ENCODE assay signal across 24 cellular contexts in the genomic region with DNA sequence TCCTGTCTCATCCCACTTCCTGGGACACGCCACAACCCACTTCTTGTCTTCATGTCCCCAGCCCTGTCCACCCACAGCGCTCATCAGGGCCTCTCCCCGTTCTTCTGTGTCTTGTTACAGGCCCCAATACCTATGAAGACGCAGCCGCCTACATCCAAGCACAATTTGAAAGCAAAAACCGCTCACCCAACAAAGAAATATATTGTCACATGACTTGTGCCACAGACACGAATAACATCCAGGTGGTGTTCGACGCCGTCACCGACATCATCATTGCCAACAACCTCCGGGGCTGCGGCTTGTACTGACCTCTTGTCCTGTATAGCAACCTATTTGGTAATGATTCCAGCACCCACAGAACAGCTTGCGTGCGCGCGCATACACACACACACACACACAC.
DNase-seq lines count a peak whose midpoint lies in the region; ATAC-seq and TF ChIP-seq lines count a peak whose summit lies in the region.
"Had no signal": no experiment of that assay in that cellular context is flagged by ENCODE, and none has a peak within 500 bp of the region (broad histone marks: within the 10 kb centered on the region; RNA-seq: fewer than 3 reads in every experiment).

No MANE protein-coding gene starts in this region.

- no peak overlapping the region for H3K4me2 ChIP-seq in smooth muscle cell

- CTCF ChIA-PET in activated naive CD4-positive, alpha-beta T cell treated with anti-CD3 and anti-CD28 coated beads for 36 hours (lab: Charles Lee) = no interaction called here

- H3K27me3 ChIP-seq in adrenal gland = no peaks in the 10 kb centered on the region
- H3K27me3 ChIP-seq in gastrocnemius medialis = no peaks in the 10 kb centered on the region
- H3K27me3 ChIP-seq in MG63 = no peaks in the 10 kb centered on the region
- no peaks in the 10 kb centered on the region for H3K27me3 ChIP-seq in smooth muscle cell (ENCODE audit: low read depth)
- H3K27me3 ChIP-seq: BLaER1 treated with 17β-estradiol and CSF1 and Interleukin-3, amounts not matched to agents 10 nM and 100 nM; esophagus squamous epithelium; SJSA1 had no signal

- H3K79me2 ChIP-seq in smooth muscle cell (ENCODE audit: low read depth) = no peaks in the 10 kb centered on the region

- H3F3A ChIP-seq in smooth muscle cell (ENCODE audit: low read depth) = peaks cover 6% of the 10 kb centered on the region

- H3K36me3 Mint-ChIP-seq in activated naive CD4-positive, alpha-beta T cell treated with anti-CD3 and anti-CD28 coated beads for 36 hours (ENCODE audit: low read depth) = no peaks in the 10 kb centered on the region

- no peaks in the 10 kb centered on the region for H4K20me1 ChIP-seq in smooth muscle cell (ENCODE audit: low read depth)
- H4K20me1 ChIP-seq: BLaER1 treated with 17β-estradiol and CSF1 and Interleukin-3, amounts not matched to agents 10 nM and 100 nM had no signal

- H3K27ac Mint-ChIP-seq in activated naive CD4-positive, alpha-beta T cell treated with anti-CD3 and anti-CD28 coated beads for 36 hours = no peak overlapping the region
- H3K27ac Mint-ChIP-seq: stimulated activated memory B cell treated with anti-CD40 and anti-IgM and Interleukin-4, amounts not matched to agents 10 μg/mL and 1 μg/mL and 100 μg/mL, for 72 hours had no signal

- peak; percentile 2 for DNase-seq in activated naive CD4-positive, alpha-beta T cell treated with anti-CD3 and anti-CD28 coated beads for 36 hours
- DNase-seq in activated naive CD4-positive, alpha-beta T cell treated with anti-CD3 and anti-CD28 coated beads, Interleukin-2, amount 50 U/mL, for 16 hours = no peak
- peak in 4 of 7 donors; percentile 2 to 57 (median 7) for DNase-seq in adrenal gland
- DNase-seq in islet precursor cell = peak; percentile 34
- DNase-seq in gastrocnemius medialis = peak; percentile 1 to 21
- DNase-seq in MG63 = no peak
- DNase-seq in NCI-H2107 treated with DMSO at 0.1 percent for 48 hours (lab: John Stamatoyannopoulos, UW; ENCODE audit: unreplicated experiment) = no peak
- DNase-seq in smooth muscle cell (lab: John Stamatoyannopoulos, UW; ENCODE audit: unreplicated experiment) = no peak
- DNase-seq: effector memory CD8-positive, alpha-beta T cell; esophagus squamous epithelium; GOT3; mesendoderm; NCI-H1105 treated with DMSO at 0.1 percent for 48 hours; NCI-H446 treated with DMSO at 0.1 percent for 48 hours; NK-92 treated with Interleukin-12 subunit alpha and Interleukin-12 subunit beta, amount 100 ng/mL, for 24 hours had no signal

- no peak overlapping the region for H3K4me3 Mint-ChIP-seq in activated naive CD4-positive, alpha-beta T cell treated with anti-CD3 and anti-CD28 coated beads for 36 hours
- H3K4me3 Mint-ChIP-seq: brain; stimulated activated memory B cell treated with anti-CD40 and anti-IgM and Interleukin-4, amounts not matched to agents 10 μg/mL and 1 μg/mL and 100 μg/mL, for 72 hours had no signal

- TF ChIP-seq POLR2A in adrenal gland (IDR thresholded peaks at IDR 0.05) = no peak
- TF ChIP-seq POLR2A in gastrocnemius medialis (IDR thresholded peaks at IDR 0.05) = no peak

- WGBS in adrenal gland, 4 donors = 94 to 96% (median 94%) methylated on average over 17 of the region's 17 CpGs
- 97% methylated on average over 17 of the region's 17 CpGs for whole genome bisulfite sequencing in smooth muscle cell (ENCODE audit: low lambda C conversion rate)

- H3K9me3 Mint-ChIP-seq in activated naive CD4-positive, alpha-beta T cell treated with anti-CD3 and anti-CD28 coated beads for 36 hours = no peaks in the 10 kb centered on the region
- H3K9me3 Mint-ChIP-seq: effector memory CD8-positive, alpha-beta T cell; naive thymus-derived CD4-positive, alpha-beta T cell; stimulated activated memory B cell treated with anti-CD40 and anti-IgM and Interleukin-4, amounts not matched to agents 10 μg/mL and 1 μg/mL and 100 μg/mL, for 72 hours had no signal

- H3K9me3 ChIP-seq in adrenal gland (replicated peaks in 1 of 3) (no peaks in the 10 kb centered on the region), gastrocnemius medialis (no peaks in the 10 kb centered on the region), MG63 (no peaks in the 10 kb centered on the region), smooth muscle cell (replicated peaks; ENCODE audit: low read depth) (no peaks in the 10 kb centered on the region)
- H3K9me3 ChIP-seq: BLaER1 treated with 17β-estradiol and CSF1 and Interleukin-3, amounts not matched to agents 10 nM and 100 nM; esophagus squamous epithelium; SJSA1 had no signal

- H3K9ac ChIP-seq in smooth muscle cell (ENCODE audit: low read depth) = no peak overlapping the region
- H3K9ac ChIP-seq: BLaER1 treated with 17β-estradiol and CSF1 and Interleukin-3, amounts not matched to agents 10 nM and 100 nM had no signal

- H3K27ac ChIP-seq in adrenal gland = no peak overlapping the region
- no peak overlapping the region for H3K27ac ChIP-seq in gastrocnemius medialis
- no peak overlapping the region for H3K27ac ChIP-seq in smooth muscle cell (ENCODE audit: low read depth)
- H3K27ac ChIP-seq: BLaER1 treated with 17β-estradiol and CSF1 and Interleukin-3, amounts not matched to agents 10 nM and 100 nM; esophagus squamous epithelium; HL-60; SJSA1; skin epidermis; VCaP had no signal

- no peaks in the 10 kb centered on the region for H3K36me3 ChIP-seq in adrenal gland (replicated peaks in 1 of 2)
- no peaks in the 10 kb centered on the region for H3K36me3 ChIP-seq in gastrocnemius medialis
- H3K36me3 ChIP-seq in MG63 = peaks cover 6% of the 10 kb centered on the region
- H3K36me3 ChIP-seq in smooth muscle cell (ENCODE audit: low read depth) = no peaks in the 10 kb centered on the region
- H3K36me3 ChIP-seq: BLaER1 treated with 17β-estradiol and CSF1 and Interleukin-3, amounts not matched to agents 10 nM and 100 nM; SJSA1 had no signal

- peaks cover 27% of the 10 kb centered on the region for H3K4me1 Mint-ChIP-seq in activated naive CD4-positive, alpha-beta T cell treated with anti-CD3 and anti-CD28 coated beads for 36 hours (ENCODE audit: low read depth)

- no peak for ATAC-seq in gastrocnemius medialis
- ATAC-seq: effector memory CD8-positive, alpha-beta T cell; naive thymus-derived CD4-positive, alpha-beta T cell; Panc1; stimulated activated memory B cell treated with anti-CD40 and anti-IgM and Interleukin-4, amounts not matched to agents 10 μg/mL and 1 μg/mL and 100 μg/mL, for 72 hours had no signal

- H3K4me1 ChIP-seq in adrenal gland (replicated peaks in 1 of 2) (peaks cover 8 to 11% of the 10 kb centered on the region in 2 donors), gastrocnemius medialis (peaks cover 17 to 27% of the 10 kb centered on the region in 2 donors), smooth muscle cell (ENCODE audit: low read depth) (peaks cover 27% of the 10 kb centered on the region)

- TF ChIP-seq CTCF in adrenal gland (IDR thresholded peaks at IDR 0.05) (no peak), gastrocnemius medialis (IDR thresholded peaks at IDR 0.05 in 4 of 5, conservative IDR thresholded peaks at IDR 0.05 in 1 of 5) (no peak), smooth muscle cell (IDR thresholded peaks at IDR 0.05; ENCODE audit: borderline replicate concordance, insufficient read depth, poor library complexity, severe bottlenecking) (no peak)

- H3K4me3 ChIP-seq in adrenal gland = no peak overlapping the region
- no peak overlapping the region for H3K4me3 ChIP-seq in gastrocnemius medialis
- no peak overlapping the region for H3K4me3 ChIP-seq in MG63
- H3K4me3 ChIP-seq in smooth muscle cell = no peak overlapping the region
- H3K4me3 ChIP-seq: BLaER1 treated with 17β-estradiol and CSF1 and Interleukin-3, amounts not matched to agents 10 nM and 100 nM; esophagus squamous epithelium; SJSA1; skin epidermis had no signal

- in situ Hi-C loops in gastrocnemius medialis (cut with MboI; ENCODE audit: low sequenced_read_pairs in 4 of 4) = no loop called here

- no peaks in the 10 kb centered on the region for H3K27me3 Mint-ChIP-seq in activated naive CD4-positive, alpha-beta T cell treated with anti-CD3 and anti-CD28 coated beads for 36 hours (ENCODE audit: low read depth)
- H3K27me3 Mint-ChIP-seq: brain; effector memory CD8-positive, alpha-beta T cell; naive thymus-derived CD4-positive, alpha-beta T cell had no signal

- no peak overlapping the region for H2AFZ ChIP-seq in smooth muscle cell (ENCODE audit: low read depth)

- intact Hi-C loops in activated naive CD4-positive, alpha-beta T cell treated with anti-CD3 and anti-CD28 coated beads for 36 hours (cut with micrococcal nuclease) = loop anchor here (5.0 kb wide), 1 partner anchor 348 kb away; no protein-coding TSS in a partner anchor
- intact Hi-C loops in adrenal gland (cut with DNase I) (no loop called here), gastrocnemius medialis (cut with DNase I; ENCODE audit: low total_unique reads) (loop anchor here (5.0 kb wide), 1 partner anchor 38 kb away; no protein-coding TSS in a partner anchor)

Comparison
In these comparisons a context has a peak if more than half of its experiments do, and no peak if none do; other contexts are left out.
1. DNase-seq: peak in activated naive CD4-positive, alpha-beta T cell treated with anti-CD3 and anti-CD28 coated beads for 36 hours (single experiment), adrenal gland (4 of 7), islet precursor cell (single experiment) and gastrocnemius medialis (2 of 2); none in activated naive CD4-positive, alpha-beta T cell treated with anti-CD3 and anti-CD28 coated beads, Interleukin-2, amount 50 U/mL, for 16 hours (single experiment), MG63 (single experiment), NCI-H2107 treated with DMSO at 0.1 percent for 48 hours (single experiment) and smooth muscle cell (single experiment).
2. intact Hi-C loops: an anchor here in activated naive CD4-positive, alpha-beta T cell treated with anti-CD3 and anti-CD28 coated beads for 36 hours (5.0 kb wide) and gastrocnemius medialis (5.0 kb wide); none called in adrenal gland.